In the genomic region with DNA sequence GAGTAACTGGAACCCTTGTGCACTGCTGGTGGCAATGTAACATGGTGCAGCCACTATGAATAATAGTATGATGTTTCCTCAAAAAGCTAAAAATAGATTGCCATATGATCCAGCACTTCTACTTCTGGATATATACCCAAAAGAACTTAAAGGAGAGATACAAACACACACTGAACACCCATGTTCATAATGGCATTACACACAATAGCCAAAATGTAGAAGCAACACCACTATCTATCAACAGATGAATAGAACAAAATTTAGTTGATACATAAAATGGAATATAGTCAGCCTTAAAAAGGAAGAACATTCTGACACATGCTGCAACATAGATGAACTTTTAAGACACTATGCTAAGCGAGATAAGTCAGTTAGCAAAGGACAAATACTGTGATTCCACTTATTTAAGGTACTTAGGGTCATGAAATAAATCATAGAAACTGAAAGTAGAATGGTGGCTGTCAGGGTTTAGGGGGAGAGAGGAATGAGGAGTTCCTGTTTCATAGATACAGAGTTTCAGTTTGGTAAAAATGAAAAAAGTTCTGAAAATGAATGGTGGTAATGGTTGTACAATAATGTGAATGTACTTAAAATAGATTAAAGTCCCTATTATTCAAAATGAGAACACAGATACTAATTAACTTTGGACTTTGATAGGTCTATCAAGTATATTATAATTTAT, we compare ENCODE assay signal across 9 cellular contexts. TPM values are rescaled to one million over a fixed set of nuclear protein-coding genes. Genes with fewer than 3 reads are reported as not detected.
DNase-seq lines count a peak whose midpoint lies in the region; ATAC-seq and TF ChIP-seq lines count a peak whose summit lies in the region.
"Had no signal": no experiment of that assay in that cellular context is flagged by ENCODE, and none has a peak within 500 bp of the region (broad histone marks: within the 10 kb centered on the region; RNA-seq: fewer than 3 reads in every experiment).

No MANE protein-coding gene starts in this region.

- peaks cover 4% of the 10 kb centered on the region for H3K36me3 ChIP-seq in CD4-positive, CD25-positive, alpha-beta regulatory T cell (ENCODE audit: control insufficient read depth, insufficient read depth, low read length)
- H3K36me3 ChIP-seq in colonic mucosa: no peaks in the 10 kb centered on the region

- no peaks in the 10 kb centered on the region for H3K27me3 Mint-ChIP-seq in CD4-positive, CD25-positive, alpha-beta regulatory T cell
- no peaks in the 10 kb centered on the region for H3K27me3 Mint-ChIP-seq in T-helper 2 cell treated with Interferon-gamma antibody and Interleukin-4, amounts not matched to agents 5 μg/mL and 100 μg/mL, for 36 hours (ENCODE audit: low read depth)

- H3K27me3 ChIP-seq in CD4-positive, CD25-positive, alpha-beta regulatory T cell (ENCODE audit: control insufficient read depth, insufficient read depth, low read length): no peaks in the 10 kb centered on the region
- H3K27me3 ChIP-seq in colonic mucosa: no peaks in the 10 kb centered on the region

- peaks cover 22% of the 10 kb centered on the region for H3K4me1 ChIP-seq in CD4-positive, CD25-positive, alpha-beta regulatory T cell (ENCODE audit: control insufficient read depth, insufficient read depth, low read length, poor library complexity, severe bottlenecking)
- no peaks in the 10 kb centered on the region for H3K4me1 ChIP-seq in colonic mucosa

- peak overlapping the region; percentile 32 to 69 (median 36) for H3K4me3 Mint-ChIP-seq in CD4-positive, CD25-positive, alpha-beta regulatory T cell
- peak overlapping the region; percentile 78 for H3K4me3 Mint-ChIP-seq in T-helper 2 cell treated with Interferon-gamma antibody and Interleukin-4, amounts not matched to agents 5 μg/mL and 100 μg/mL, for 36 hours

- peak in 2 of 3 donors; percentile 31 to 71 for DNase-seq in CD4-positive, CD25-positive, alpha-beta regulatory T cell
- DNase-seq in GM19240 (ENCODE audit: insufficient read length, low spot score): peak; percentile 8
- DNase-seq in T-helper 2 cell treated with Interferon-gamma antibody and Interleukin-4, amounts not matched to agents 5 μg/mL and 100 μg/mL, for 36 hours (ENCODE audit: low spot score): no peak
- no peak for DNase-seq in stimulated activated CD4-positive, alpha-beta T cell treated with anti-CD3 and anti-CD28 coated beads, Interleukin-4, amount 100 ng/mL, for 1 hour
- DNase-seq in colonic mucosa: no peak
- no peak for DNase-seq in head of caudate nucleus
- DNase-seq in stimulated activated CD4-positive, alpha-beta T cell treated with anti-CD3 and anti-CD28 coated beads, Interleukin-12 subunit alpha, Interleukin-12 subunit beta, amount 100 ng/mL, for 4 hours: no peak
- DNase-seq: GF-D8 had no signal

- peaks cover 0 to 1% (median 0%) of the 10 kb centered on the region in 7 donors for H3K9me3 Mint-ChIP-seq in CD4-positive, CD25-positive, alpha-beta regulatory T cell
- H3K9me3 Mint-ChIP-seq in T-helper 2 cell treated with Interferon-gamma antibody and Interleukin-4, amounts not matched to agents 5 μg/mL and 100 μg/mL, for 36 hours: peaks cover 12% of the 10 kb centered on the region

- peak overlapping the region; percentile 54 for H3K4me3 ChIP-seq in CD4-positive, CD25-positive, alpha-beta regulatory T cell (ENCODE audit: low read depth, low read length)
- no peak overlapping the region for H3K4me3 ChIP-seq in colonic mucosa

- no peaks in the 10 kb centered on the region for H3K9me3 ChIP-seq in CD4-positive, CD25-positive, alpha-beta regulatory T cell (ENCODE audit: control insufficient read depth in 2 of 2, low read length in 2 of 2)
- H3K9me3 ChIP-seq in colonic mucosa: no peaks in the 10 kb centered on the region

- intact Hi-C loops in colonic mucosa (cut with DNase I) (loop anchor here (5.0 to 10.0 kb wide), 5 partner anchors 65 to 488 kb away; no protein-coding TSS in a partner anchor), head of caudate nucleus (cut with DNase I) (no loop called here)

- H3K27ac ChIP-seq in CD4-positive, CD25-positive, alpha-beta regulatory T cell (ENCODE audit: insufficient read depth, low read length, poor library complexity, severe bottlenecking): peak overlapping the region; percentile 49
- no peak overlapping the region for H3K27ac ChIP-seq in colonic mucosa

- peak overlapping the region; percentile 24 to 88 (median 32) for H3K27ac Mint-ChIP-seq in CD4-positive, CD25-positive, alpha-beta regulatory T cell
- peak overlapping the region; percentile 53 for H3K27ac Mint-ChIP-seq in T-helper 2 cell treated with Interferon-gamma antibody and Interleukin-4, amounts not matched to agents 5 μg/mL and 100 μg/mL, for 36 hours

- no peak overlapping the region for H3K9ac ChIP-seq in colonic mucosa (ENCODE audit: low read depth in 2 of 2, low read length in 2 of 2)

- H3K36me3 Mint-ChIP-seq in CD4-positive, CD25-positive, alpha-beta regulatory T cell: peaks cover 9% of the 10 kb centered on the region
- peaks cover 13% of the 10 kb centered on the region for H3K36me3 Mint-ChIP-seq in T-helper 2 cell treated with Interferon-gamma antibody and Interleukin-4, amounts not matched to agents 5 μg/mL and 100 μg/mL, for 36 hours (ENCODE audit: low read depth)

- peak; percentile 68 to 69 for ATAC-seq in CD4-positive, CD25-positive, alpha-beta regulatory T cell (ENCODE audit: low read depth in 2 of 2)
- peak; percentile 93 for ATAC-seq in HG03095 (IDR thresholded peaks at IDR 0.05; ENCODE audit: unreplicated experiment)

- no peak for TF ChIP-seq CTCF in colonic mucosa (IDR thresholded peaks at IDR 0.05)

- H3K4me1 Mint-ChIP-seq in CD4-positive, CD25-positive, alpha-beta regulatory T cell: peaks cover 36 to 62% (median 48%) of the 10 kb centered on the region in 4 donors
- peaks cover 32% of the 10 kb centered on the region for H3K4me1 Mint-ChIP-seq in T-helper 2 cell treated with Interferon-gamma antibody and Interleukin-4, amounts not matched to agents 5 μg/mL and 100 μg/mL, for 36 hours (ENCODE audit: low read depth)

RNA-seq across cellular contexts. Expression of gene IMPG2, which starts 59.5 kb away (rescaled TPM):
- 0.35 TPM for total RNA-seq in CD4-positive, CD25-positive, alpha-beta regulatory T cell
- polyA plus RNA-seq in CD4-positive, CD25-positive, alpha-beta regulatory T cell: under 1 TPM in 1 of 4 donors, not detected in 3; 0.02 TPM
- total RNA-seq in colonic mucosa: under 1 TPM in 1 of 2 donors, not detected in 1; 0.08 TPM

Comparison
In these comparisons a context has a peak if more than half of its experiments do, and no peak if none do; other contexts are left out.
1. DNase-seq: peak in CD4-positive, CD25-positive, alpha-beta regulatory T cell (2 of 3) and GM19240 (single experiment); none in T-helper 2 cell treated with Interferon-gamma antibody and Interleukin-4, amounts not matched to agents 5 μg/mL and 100 μg/mL, for 36 hours (single experiment), stimulated activated CD4-positive, alpha-beta T cell treated with anti-CD3 and anti-CD28 coated beads, Interleukin-4, amount 100 ng/mL, for 1 hour (single experiment), colonic mucosa (single experiment), head of caudate nucleus (0 of 42) and stimulated activated CD4-positive, alpha-beta T cell treated with anti-CD3 and anti-CD28 coated beads, Interleukin-12 subunit alpha, Interleukin-12 subunit beta, amount 100 ng/mL, for 4 hours (single experiment).